ENCODE assay signal across 17 cellular contexts in genomic region chr15:63998489-63998888, GRCh38. TPM values are rescaled to one million over a fixed set of nuclear protein-coding genes. Genes with fewer than 3 reads are reported as not detected.
DNase-seq lines count a peak whose midpoint lies in the region; ATAC-seq and TF ChIP-seq lines count a peak whose summit lies in the region.
"Had no signal": no experiment of that assay in that cellular context is flagged by ENCODE, and none has a peak within 500 bp of the region (broad histone marks: within the 10 kb centered on the region; RNA-seq: fewer than 3 reads in every experiment).

No MANE protein-coding gene starts in this region.

- no peak overlapping the region for H3K4me2 ChIP-seq in osteoblast (ENCODE audit: insufficient read depth, low read length)

- H4K20me1 ChIP-seq in osteoblast (ENCODE audit: insufficient read depth, low read length): no peaks in the 10 kb centered on the region

- no peaks in the 10 kb centered on the region for H3K27me3 ChIP-seq in CD4-positive, alpha-beta T cell (ENCODE audit: control insufficient read depth, insufficient read depth, low read length)
- H3K27me3 ChIP-seq in Panc1 (ENCODE audit: control insufficient read depth, insufficient read depth, low read length) (no peaks in the 10 kb centered on the region), right atrium auricular region (no peaks in the 10 kb centered on the region), psoas muscle (ENCODE audit: insufficient read depth in 3 of 3, low read length in 2 of 3) (no peaks in the 10 kb centered on the region), osteoblast (ENCODE audit: insufficient read depth, low read length) (no peaks in the 10 kb centered on the region)
- H3K27me3 ChIP-seq: adrenal gland, BE2C had no signal

- H3K79me2 ChIP-seq in osteoblast (ENCODE audit: insufficient read depth, low read length): no peaks in the 10 kb centered on the region

- H3K4me3 ChIP-seq in Panc1 (ENCODE audit: low read depth in 2 of 2, low read length in 2 of 2) (no peak overlapping the region), right atrium auricular region (no peak overlapping the region), psoas muscle (no peak overlapping the region), osteoblast (ENCODE audit: insufficient read depth, low read length) (no peak overlapping the region)
- H3K4me3 ChIP-seq: adrenal gland, thoracic aorta had no signal

- CTCF ChIA-PET in CD4-positive, alpha-beta T cell (lab: Charles Lee): interaction anchor here (2.0 kb wide), 1 partner anchor 12 kb away, joined by 5 read pairs; no protein-coding TSS in a partner anchor
- CTCF ChIA-PET in Panc1 (lab: Charles Lee): no interaction called here
- CTCF ChIA-PET in activated naive CD4-positive, alpha-beta T cell treated with anti-CD3 and anti-CD28 coated beads, Interleukin-2, amount 10 ng/mL, durations not matched to agents 7 days and 5 days (lab: Charles Lee): interaction anchor here (0.9 to 1.5 kb wide), 2 partner anchors 12 to 389 kb away, joined by 4 read pairs; no protein-coding TSS in a partner anchor

- no peaks in the 10 kb centered on the region for H3K36me3 ChIP-seq in Panc1 (ENCODE audit: control insufficient read depth, insufficient read depth, low read length)
- H3K36me3 ChIP-seq in right atrium auricular region: no peaks in the 10 kb centered on the region
- no peaks in the 10 kb centered on the region for H3K36me3 ChIP-seq in psoas muscle (ENCODE audit: insufficient read depth in 1 of 2, low read depth in 1 of 2)
- H3K36me3 ChIP-seq in osteoblast (ENCODE audit: insufficient read depth, low read length): no peaks in the 10 kb centered on the region
- H3K36me3 ChIP-seq: adrenal gland, BE2C, thoracic aorta had no signal

- ATAC-seq in CD4-positive, alpha-beta T cell (ENCODE audit: poor library complexity): peak; percentile 30
- peak; percentile 69 for ATAC-seq in Panc1
- ATAC-seq in psoas muscle: peak; percentile 7 to 46 (median 30)
- ATAC-seq in GM21737 (IDR thresholded peaks at IDR 0.05; ENCODE audit: unreplicated experiment): no peak

- H3K4me3 Mint-ChIP-seq in CD4-positive, alpha-beta T cell: no peak overlapping the region
- no peak overlapping the region for H3K4me3 Mint-ChIP-seq in activated naive CD4-positive, alpha-beta T cell treated with anti-CD3 and anti-CD28 coated beads, Interleukin-2, amount 10 ng/mL, durations not matched to agents 7 days and 5 days

- intact Hi-C loops in CD4-positive, alpha-beta T cell (cut with DNase I, micrococcal nuclease): no loop called here
- intact Hi-C loops in Panc1 (cut with micrococcal nuclease; ENCODE audit: unreplicated experiment) (no loop called here), psoas muscle (cut with DNase I) (no loop called here)

- DNase-seq in CD4-positive, alpha-beta T cell: no peak
- DNase-seq in Panc1 (ENCODE audit: low read depth, low spot score): no peak
- DNase-seq in right atrium auricular region (ENCODE audit: low spot score): no peak
- DNase-seq in psoas muscle: no peak
- DNase-seq in osteoblast (ENCODE audit: insufficient read length, low spot score, missing footprints): no peak
- DNase-seq in D341Med (ENCODE audit: low spot score): no peak
- no peak for DNase-seq in activated naive CD4-positive, alpha-beta T cell treated with anti-CD3 and anti-CD28 coated beads, Interleukin-2, amount 10 ng/mL, durations not matched to agents 7 days and 5 days
- DNase-seq: activated T-cell treated with anti-CD3 and anti-CD28 coated beads for 4 hours; BE2C; DND-41; left cardiac atrium; NCI-H2171; occipital lobe; stimulated activated CD4-positive, alpha-beta T cell treated with anti-CD3 and anti-CD28 coated beads, Interleukin-15, amount 100 ng/mL, for 24 hours had no signal

- in situ Hi-C loops in Panc1 (cut with HindIII; ENCODE audit: low pct_unique_long_range_greater_than_20kb, low sequenced_read_pairs): no loop called here

- 20 to 42% (median 23%) methylated on average over 8 of the region's 8 CpGs for WGBS in psoas muscle, 3 donors

- no peaks in the 10 kb centered on the region for H3K4me1 ChIP-seq in Panc1 (ENCODE audit: control insufficient read depth, insufficient read depth, low read length)
- H3K4me1 ChIP-seq in right atrium auricular region: peaks cover 0 to 51% of the 10 kb centered on the region in 2 donors
- H3K4me1 ChIP-seq in psoas muscle: peaks cover 57% of the 10 kb centered on the region
- H3K4me1 ChIP-seq in osteoblast (ENCODE audit: insufficient read depth, low read length): peaks cover 20% of the 10 kb centered on the region
- H3K4me1 ChIP-seq: BE2C had no signal

- peak overlapping the region; percentile 63 for H3K27ac Mint-ChIP-seq in CD4-positive, alpha-beta T cell
- no peak overlapping the region for H3K27ac Mint-ChIP-seq in activated naive CD4-positive, alpha-beta T cell treated with anti-CD3 and anti-CD28 coated beads, Interleukin-2, amount 10 ng/mL, durations not matched to agents 7 days and 5 days

- H3K27me3 Mint-ChIP-seq in CD4-positive, alpha-beta T cell: no peaks in the 10 kb centered on the region
- H3K27me3 Mint-ChIP-seq in activated naive CD4-positive, alpha-beta T cell treated with anti-CD3 and anti-CD28 coated beads, Interleukin-2, amount 10 ng/mL, durations not matched to agents 7 days and 5 days: peaks cover 44% of the 10 kb centered on the region

- TF ChIP-seq CTCF in CD4-positive, alpha-beta T cell (IDR thresholded peaks at IDR 0.05): no peak
- TF ChIP-seq CTCF in Panc1 (IDR thresholded peaks at IDR 0.05): no peak
- no peak for TF ChIP-seq CTCF in right atrium auricular region (IDR thresholded peaks at IDR 0.05)
- no peak for TF ChIP-seq CTCF in psoas muscle (IDR thresholded peaks at IDR 0.05)
- TF ChIP-seq CTCF in osteoblast (IDR thresholded peaks at IDR 0.05; ENCODE audit: extremely low read depth, low read depth, low read length): no peak

- no peaks in the 10 kb centered on the region for H3K36me3 Mint-ChIP-seq in CD4-positive, alpha-beta T cell (ENCODE audit: low read depth)
- H3K36me3 Mint-ChIP-seq in activated naive CD4-positive, alpha-beta T cell treated with anti-CD3 and anti-CD28 coated beads, Interleukin-2, amount 10 ng/mL, durations not matched to agents 7 days and 5 days: no peaks in the 10 kb centered on the region

- POLR2A ChIA-PET in CD4-positive, alpha-beta T cell (lab: Charles Lee): interaction anchor here (0.9 kb wide), 1 partner anchor 10 kb away, joined by 3 read pairs; no protein-coding TSS in a partner anchor
- POLR2A ChIA-PET in Panc1 (lab: Charles Lee): no interaction called here

- peaks cover 18% of the 10 kb centered on the region for H3K4me1 Mint-ChIP-seq in CD4-positive, alpha-beta T cell (ENCODE audit: low read depth)
- H3K4me1 Mint-ChIP-seq in activated naive CD4-positive, alpha-beta T cell treated with anti-CD3 and anti-CD28 coated beads, Interleukin-2, amount 10 ng/mL, durations not matched to agents 7 days and 5 days: peaks cover 2% of the 10 kb centered on the region

- H3K9me3 ChIP-seq in CD4-positive, alpha-beta T cell (ENCODE audit: control insufficient read depth, low read length): no peaks in the 10 kb centered on the region
- no peaks in the 10 kb centered on the region for H3K9me3 ChIP-seq in Panc1 (ENCODE audit: control insufficient read depth, insufficient read depth, low read depth, low read length)
- H3K9me3 ChIP-seq in right atrium auricular region: no peaks in the 10 kb centered on the region
- H3K9me3 ChIP-seq in psoas muscle: no peaks in the 10 kb centered on the region
- H3K9me3 ChIP-seq in osteoblast (ENCODE audit: low read depth, low read length): no peaks in the 10 kb centered on the region
- H3K9me3 ChIP-seq: adrenal gland, BE2C, thoracic aorta had no signal

- H3K9me3 Mint-ChIP-seq in CD4-positive, alpha-beta T cell: no peaks in the 10 kb centered on the region
- no peaks in the 10 kb centered on the region for H3K9me3 Mint-ChIP-seq in activated naive CD4-positive, alpha-beta T cell treated with anti-CD3 and anti-CD28 coated beads, Interleukin-2, amount 10 ng/mL, durations not matched to agents 7 days and 5 days

- no peak overlapping the region for H2AFZ ChIP-seq in osteoblast (ENCODE audit: low read length)

- no peak overlapping the region for H3K27ac ChIP-seq in CD4-positive, alpha-beta T cell (ENCODE audit: low read depth, low read length)
- H3K27ac ChIP-seq in Panc1 (ENCODE audit: low read length): no peak overlapping the region
- peak overlapping the region; percentile 80 to 87 for H3K27ac ChIP-seq in right atrium auricular region
- H3K27ac ChIP-seq in psoas muscle: peak overlapping the region; percentile 42
- H3K27ac ChIP-seq in osteoblast (ENCODE audit: low read depth, low read length): no peak overlapping the region
- H3K27ac ChIP-seq: thoracic aorta had no signal

- BruUV-seq in Panc1 (replicated peaks; lab: Mats Ljungman, UMichigan): no TSS peak

RNA-seq across cellular contexts. Expression of gene DAPK2, which starts 47.8 kb away (rescaled TPM):
- total RNA-seq in CD4-positive, alpha-beta T cell: 1 to 10 TPM; 1.3 to 1.6 TPM
- total RNA-seq in Panc1 (2021; ENCODE audit: unreplicated experiment) (10.2 TPM), right atrium auricular region (10 to 100 TPM; 28.8 to 57.6 TPM), psoas muscle (10 to 100 TPM; 44.3 to 65.6 (median 54.6) TPM), osteoblast (23.5 and 31.8 TPM in 2 replicates)
- 10.3 TPM for polyA plus RNA-seq in Panc1 (2012; ENCODE audit: insufficient read length)
- 10 to 100 TPM in 2 of 3 donors, 1 to 10 TPM in 1; 3.7 to 41.1 (median 13.4) TPM for polyA plus RNA-seq in psoas muscle

Comparison
In these comparisons a context has a peak if more than half of its experiments do, and no peak if none do; other contexts are left out.
1. H3K27ac ChIP-seq: peak in right atrium auricular region (2 of 2) and psoas muscle (single experiment); none in CD4-positive, alpha-beta T cell (single experiment), Panc1 (single experiment) and osteoblast (single experiment).